Comparison of ENCODE assay signal across 15 cellular contexts in the genomic region with DNA sequence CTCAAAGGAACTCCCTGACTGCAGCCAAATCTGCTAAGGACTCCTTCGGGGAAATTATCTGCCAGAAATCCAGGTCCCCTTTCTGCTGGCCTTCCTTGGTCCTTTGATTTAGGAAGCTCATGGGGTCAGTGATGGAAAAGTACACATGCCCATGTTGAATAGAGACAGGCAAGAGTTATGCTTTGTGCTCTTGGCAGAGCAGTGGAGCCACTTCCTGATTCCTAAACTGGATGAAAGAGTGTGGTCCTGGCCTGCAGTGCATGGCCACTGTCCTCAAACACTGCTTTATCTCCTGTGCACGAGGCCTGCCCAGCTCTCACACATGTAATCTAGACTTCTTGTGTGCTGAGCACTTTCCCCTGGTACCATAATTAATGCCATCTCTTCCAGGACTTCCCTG. TPM values are rescaled to one million over a fixed set of nuclear protein-coding genes. Genes with fewer than 3 reads are reported as not detected.
A peak's percentile ranks its signal among the peaks of the same experiment; 100 is the strongest.
DNase-seq lines count a peak whose midpoint lies in the region; ATAC-seq, FAIRE-seq and TF ChIP-seq lines count a peak whose summit lies in the region.
"Had no signal": no experiment of that assay in that cellular context is flagged by ENCODE, and none has a peak within 500 bp of the region (broad histone marks: within the 10 kb centered on the region; RNA-seq: fewer than 3 reads in every experiment).

No MANE protein-coding gene starts in this region.

- CTCF ChIA-PET in CD8-positive, alpha-beta memory T cell (lab: Charles Lee): interaction anchor here (1.2 to 1.3 kb wide), 2 partner anchors 9 to 406 kb away, joined by 3 to 6 read pairs; no protein-coding TSS in a partner anchor

- DNase-seq in CD8-positive, alpha-beta memory T cell: no peak
- peak; percentile 44 for DNase-seq in fibroblast of mammary gland (ENCODE audit: low read depth)
- no peak for DNase-seq in HPDE6-E6E7 (ENCODE audit: extremely low spot score)
- DNase-seq in GM10266 (ENCODE audit: extremely low spot score): no peak
- no peak for DNase-seq in H54 (ENCODE audit: insufficient read length, low spot score)
- DNase-seq: activated T-cell treated with anti-CD3 and anti-CD28 coated beads, Interleukin-2, amount 50 U/mL, for 72 hours; left lung; NCI-H2171; stimulated activated CD8-positive, alpha-beta memory T cell treated with anti-CD3 and anti-CD28 coated beads, Interleukin-4, amount 100 ng/mL, for 48 hours had no signal

- no peak overlapping the region for H3K27ac ChIP-seq in CD8-positive, alpha-beta memory T cell (ENCODE audit: low read depth, low read length)
- H3K27ac ChIP-seq: cardiac muscle cell had no signal

- H3K4me3 Mint-ChIP-seq in CD8-positive, alpha-beta memory T cell: peak overlapping the region in 4 of 7 donors; percentile 38 to 93 (median 90)
- H3K4me3 Mint-ChIP-seq in IgD-negative memory B cell: peak overlapping the region; percentile 60 to 100 (median 100)

- POLR2A ChIA-PET in CD8-positive, alpha-beta memory T cell (lab: Charles Lee): interaction anchor here (0.8 kb wide), 1 partner anchor 11 kb away, joined by 3 read pairs; no protein-coding TSS in a partner anchor

- TF ChIP-seq POLR2A in H54 (IDR thresholded peaks at IDR 0.05; ENCODE audit: low read depth, low read length): no peak

- peaks cover 37% of the 10 kb centered on the region for H3K27me3 ChIP-seq in CD8-positive, alpha-beta memory T cell (ENCODE audit: insufficient read depth, low read length, poor library complexity, severe bottlenecking)
- H3K27me3 ChIP-seq in skeletal muscle satellite cell (ENCODE audit: control insufficient read depth, insufficient read depth, low read length): peaks cover 32% of the 10 kb centered on the region

- peak overlapping the region; percentile 91 for H3K4me2 ChIP-seq in skeletal muscle satellite cell (ENCODE audit: low read length)

- peaks cover 36% of the 10 kb centered on the region for H3K4me1 ChIP-seq in CD8-positive, alpha-beta memory T cell (ENCODE audit: insufficient read depth, low read length)
- peaks cover 40% of the 10 kb centered on the region for H3K4me1 ChIP-seq in skeletal muscle satellite cell (ENCODE audit: control insufficient read depth, insufficient read depth, low read length)

- peaks cover 52 to 72% of the 10 kb centered on the region in 2 donors for H3K27me3 Mint-ChIP-seq in CD8-positive, alpha-beta memory T cell
- peaks cover 2% of the 10 kb centered on the region for H3K27me3 Mint-ChIP-seq in IgD-negative memory B cell

- FAIRE-seq in H54 (lab: Jason Lieb, UNC): no peak
- FAIRE-seq: D721Med had no signal

- H3K9me3 Mint-ChIP-seq in CD8-positive, alpha-beta memory T cell: no peaks in the 10 kb centered on the region
- no peaks in the 10 kb centered on the region for H3K9me3 Mint-ChIP-seq in IgD-negative memory B cell
- H3K9me3 Mint-ChIP-seq: activated T-cell treated with anti-CD3 and anti-CD28 coated beads, Interleukin-2, amount 50 U/mL, for 72 hours had no signal

- no peak for ATAC-seq in GM19395 (IDR thresholded peaks at IDR 0.05; ENCODE audit: unreplicated experiment)
- ATAC-seq: activated T-cell treated with anti-CD3 and anti-CD28 coated beads, Interleukin-2, amount 50 U/mL, for 72 hours; left lung had no signal

- no peak overlapping the region for H3K9ac ChIP-seq in skeletal muscle satellite cell (ENCODE audit: low read depth, low read length)

- no peaks in the 10 kb centered on the region for H3K36me3 ChIP-seq in CD8-positive, alpha-beta memory T cell (ENCODE audit: insufficient read depth, low read length)
- H3K36me3 ChIP-seq in skeletal muscle satellite cell (ENCODE audit: insufficient read depth, low read length): no peaks in the 10 kb centered on the region
- H3K36me3 ChIP-seq: cardiac muscle cell, left lung had no signal

- H3K9me3 ChIP-seq in CD8-positive, alpha-beta memory T cell (ENCODE audit: low read length): no peaks in the 10 kb centered on the region
- no peaks in the 10 kb centered on the region for H3K9me3 ChIP-seq in skeletal muscle satellite cell (replicated peaks; ENCODE audit: low read length)
- H3K9me3 ChIP-seq: left lung had no signal

- H3K4me1 Mint-ChIP-seq in CD8-positive, alpha-beta memory T cell: peaks cover 56 to 67% (median 57%) of the 10 kb centered on the region in 3 donors
- peaks cover 43 to 49% (median 43%) of the 10 kb centered on the region in 3 donors for H3K4me1 Mint-ChIP-seq in IgD-negative memory B cell

- H3K36me3 Mint-ChIP-seq in CD8-positive, alpha-beta memory T cell: peaks cover 0 to 3% (median 0%) of the 10 kb centered on the region in 3 donors
- H3K36me3 Mint-ChIP-seq in IgD-negative memory B cell: peaks cover 2% of the 10 kb centered on the region

- peak overlapping the region in 1 of 8 donors; percentile 13 for H3K27ac Mint-ChIP-seq in CD8-positive, alpha-beta memory T cell
- peak overlapping the region; percentile 98 to 100 (median 98) for H3K27ac Mint-ChIP-seq in IgD-negative memory B cell
- H3K27ac Mint-ChIP-seq: activated T-cell treated with anti-CD3 and anti-CD28 coated beads, Interleukin-2, amount 50 U/mL, for 72 hours had no signal

- H3K4me3 ChIP-seq in CD8-positive, alpha-beta memory T cell (ENCODE audit: low read length): no peak overlapping the region
- H3K4me3 ChIP-seq in fibroblast of mammary gland (ENCODE audit: control insufficient read depth, low read depth, low read length): peak overlapping the region; percentile 75
- H3K4me3 ChIP-seq in skeletal muscle satellite cell (ENCODE audit: low read length): no peak overlapping the region
- H3K4me3 ChIP-seq: cardiac muscle cell had no signal

- TF ChIP-seq CTCF in fibroblast of mammary gland (conservative IDR thresholded peaks at IDR 0.05; ENCODE audit: control insufficient read depth, insufficient read depth, low read depth, low read length) (no peak), GM10266 (IDR thresholded peaks at IDR 0.05; ENCODE audit: control insufficient read depth, insufficient read depth, low read depth, missing control alignments) (no peak)

RNA-seq across cellular contexts. Expression of gene EBF1, which starts 2.0 kb away (rescaled TPM):
- under 1 TPM in 1 of 2 experiments, not detected in 1; 0.18 TPM for total RNA-seq in CD8-positive, alpha-beta memory T cell
- not detected for polyA plus RNA-seq in CD8-positive, alpha-beta memory T cell
- polyA plus RNA-seq in IgD-negative memory B cell: 47.0 TPM
- total RNA-seq in skeletal muscle satellite cell (2012; rRNA removed): 20.0 and 21.2 TPM in 2 replicates
- total RNA-seq: RPMI7951 had no signal
- polyA plus RNA-seq: cardiac muscle cell had no signal

Comparison
In these comparisons a context has a peak if more than half of its experiments do, and no peak if none do; other contexts are left out.
1. RNA of gene EBF1, which starts 2.0 kb away (polyA plus RNA-seq): 47.0 TPM in IgD-negative memory B cell (single experiment); not detected in CD8-positive, alpha-beta memory T cell (single experiment); every median in the first group is over 10 times any median in the second.